Comparison of ENCODE assay signal across 23 cellular contexts in genomic region chr20:32301719-32302506, GRCh38. TPM values are rescaled to one million over a fixed set of nuclear protein-coding genes. Genes with fewer than 3 reads are reported as not detected.
DNase-seq lines count a peak whose midpoint lies in the region; ATAC-seq and TF ChIP-seq lines count a peak whose summit lies in the region.
"Had no signal": no experiment of that assay in that cellular context is flagged by ENCODE, and none has a peak within 500 bp of the region (broad histone marks: within the 10 kb centered on the region; RNA-seq: fewer than 3 reads in every experiment).

No MANE protein-coding gene starts in this region.

- in situ Hi-C loops in GM13977 (cut with MboI; ENCODE audit: low pct_unique_long_range_greater_than_20kb, low sequenced_read_pairs, unreplicated experiment) = no loop called here

- H3K27ac Mint-ChIP-seq in natural killer cell treated with Interleukin-12 subunit alpha and Interleukin-12 subunit beta and Interleukin-15 and Interleukin-18, amount 100 ng/mL, for 72 hours = peak overlapping the region; percentile 28 to 66
- H3K27ac Mint-ChIP-seq in natural killer cell (no peak overlapping the region), type B pancreatic cell (peak overlapping the region; percentile 26)
- H3K27ac Mint-ChIP-seq in T-helper 2 cell treated with Interferon-gamma antibody and Interleukin-4, amounts not matched to agents 5 μg/mL and 100 μg/mL, for 36 hours = peak overlapping the region; percentile 70
- H3K27ac Mint-ChIP-seq: stimulated activated memory B cell treated with anti-CD40 and anti-IgM and Interleukin-4, amounts not matched to agents 10 μg/mL and 1 μg/mL and 100 μg/mL, for 72 hours; T-helper 1 cell treated with Interleukin-12 subunit alpha and Interleukin-12 subunit beta and Interleukin-4 antibody, amounts not matched to agents 30 μg/mL and 1 μg/mL, for 36 hours had no signal

- TF ChIP-seq CTCF in natural killer cell (IDR thresholded peaks at IDR 0.05) (no peak), type B pancreatic cell (conservative IDR thresholded peaks at IDR 0.05) (no peak), GM13977 (IDR thresholded peaks at IDR 0.05; ENCODE audit: extremely low read depth, insufficient read depth, missing control alignments) (no peak)

- H3K4me3 Mint-ChIP-seq in natural killer cell treated with Interleukin-12 subunit alpha and Interleukin-12 subunit beta and Interleukin-15 and Interleukin-18, amount 100 ng/mL, for 72 hours = peak overlapping the region; percentile 38
- no peak overlapping the region for H3K4me3 Mint-ChIP-seq in natural killer cell
- peak overlapping the region; percentile 10 for H3K4me3 Mint-ChIP-seq in T-helper 2 cell treated with Interferon-gamma antibody and Interleukin-4, amounts not matched to agents 5 μg/mL and 100 μg/mL, for 36 hours
- no peak overlapping the region for H3K4me3 Mint-ChIP-seq in type B pancreatic cell
- H3K4me3 Mint-ChIP-seq: stimulated activated memory B cell treated with anti-CD40 and anti-IgM and Interleukin-4, amounts not matched to agents 10 μg/mL and 1 μg/mL and 100 μg/mL, for 72 hours; T-helper 1 cell treated with Interleukin-12 subunit alpha and Interleukin-12 subunit beta and Interleukin-4 antibody, amounts not matched to agents 30 μg/mL and 1 μg/mL, for 36 hours had no signal

- H3K9me3 Mint-ChIP-seq in natural killer cell treated with Interleukin-12 subunit alpha and Interleukin-12 subunit beta and Interleukin-15 and Interleukin-18, amount 100 ng/mL, for 72 hours = no peaks in the 10 kb centered on the region
- H3K9me3 Mint-ChIP-seq in natural killer cell (no peaks in the 10 kb centered on the region), type B pancreatic cell (no peaks in the 10 kb centered on the region)
- no peaks in the 10 kb centered on the region for H3K9me3 Mint-ChIP-seq in T-helper 2 cell treated with Interferon-gamma antibody and Interleukin-4, amounts not matched to agents 5 μg/mL and 100 μg/mL, for 36 hours
- H3K9me3 Mint-ChIP-seq: stimulated activated memory B cell treated with anti-CD40 and anti-IgM and Interleukin-4, amounts not matched to agents 10 μg/mL and 1 μg/mL and 100 μg/mL, for 72 hours; T-helper 1 cell treated with Interleukin-12 subunit alpha and Interleukin-12 subunit beta and Interleukin-4 antibody, amounts not matched to agents 30 μg/mL and 1 μg/mL, for 36 hours had no signal

- intact Hi-C loops in natural killer cell (cut with micrococcal nuclease) = no loop called here

- peaks cover 33 to 41% of the 10 kb centered on the region in 2 donors for H3K4me1 Mint-ChIP-seq in natural killer cell treated with Interleukin-12 subunit alpha and Interleukin-12 subunit beta and Interleukin-15 and Interleukin-18, amount 100 ng/mL, for 72 hours (ENCODE audit: low read depth in 2 of 2)
- H3K4me1 Mint-ChIP-seq in natural killer cell (peaks cover 8 to 14% of the 10 kb centered on the region in 2 donors), type B pancreatic cell (ENCODE audit: unreplicated experiment) (peaks cover 33% of the 10 kb centered on the region)
- H3K4me1 Mint-ChIP-seq in T-helper 2 cell treated with Interferon-gamma antibody and Interleukin-4, amounts not matched to agents 5 μg/mL and 100 μg/mL, for 36 hours (ENCODE audit: low read depth) = peaks cover 26% of the 10 kb centered on the region

- no peaks in the 10 kb centered on the region for H3K27me3 Mint-ChIP-seq in natural killer cell treated with Interleukin-12 subunit alpha and Interleukin-12 subunit beta and Interleukin-15 and Interleukin-18, amount 100 ng/mL, for 72 hours
- H3K27me3 Mint-ChIP-seq in natural killer cell (ENCODE audit: low read depth in 2 of 2) (no peaks in the 10 kb centered on the region), type B pancreatic cell (no peaks in the 10 kb centered on the region)
- no peaks in the 10 kb centered on the region for H3K27me3 Mint-ChIP-seq in T-helper 2 cell treated with Interferon-gamma antibody and Interleukin-4, amounts not matched to agents 5 μg/mL and 100 μg/mL, for 36 hours (ENCODE audit: low read depth)
- H3K27me3 Mint-ChIP-seq: stimulated activated memory B cell treated with anti-CD40 and anti-IgM and Interleukin-4, amounts not matched to agents 10 μg/mL and 1 μg/mL and 100 μg/mL, for 72 hours had no signal

- peaks cover 5% of the 10 kb centered on the region for H3K36me3 Mint-ChIP-seq in natural killer cell treated with Interleukin-12 subunit alpha and Interleukin-12 subunit beta and Interleukin-15 and Interleukin-18, amount 100 ng/mL, for 72 hours
- no peaks in the 10 kb centered on the region for H3K36me3 Mint-ChIP-seq in natural killer cell
- H3K36me3 Mint-ChIP-seq in T-helper 2 cell treated with Interferon-gamma antibody and Interleukin-4, amounts not matched to agents 5 μg/mL and 100 μg/mL, for 36 hours (ENCODE audit: low read depth) = peaks cover 3% of the 10 kb centered on the region
- H3K36me3 Mint-ChIP-seq in type B pancreatic cell = peaks cover 2% of the 10 kb centered on the region

- DNase-seq in natural killer cell treated with Interleukin-12 subunit alpha and Interleukin-12 subunit beta and Interleukin-15 and Interleukin-18, amount 100 ng/mL, for 72 hours (ENCODE audit: low spot score) = no peak
- no peak for DNase-seq in natural killer cell
- peak; percentile 15 for DNase-seq in T-helper 2 cell treated with Interferon-gamma antibody and Interleukin-4, amounts not matched to agents 5 μg/mL and 100 μg/mL, for 36 hours (ENCODE audit: low spot score)
- peak; percentile 37 for DNase-seq in left kidney (ENCODE audit: low read depth, low spot score)
- DNase-seq in type B pancreatic cell (ENCODE audit: extremely low spot score, unreplicated experiment) = no peak
- no peak for DNase-seq in SK-N-DZ (ENCODE audit: low spot score)
- DNase-seq in kidney glomerular epithelial cell (lab: John Stamatoyannopoulos, UW) = no peak
- DNase-seq in GM13977 (ENCODE audit: low spot score) = no peak
- DNase-seq: activated CD4-positive, alpha-beta T cell treated with anti-CD3 and anti-CD28 coated beads, Interleukin-2, amount 50 U/mL, for 48 hours; effector CD8-positive, alpha-beta T cell; erythroblast; HCEC 1CT; head of caudate nucleus; mammary epithelial cell; NCI-H1092; NCI-H187; NCI-H2171 treated with DMSO at 0.1 percent for 48 hours; NCI-H524 treated with DMSO at 0.1 percent for 48 hours; SJCRH30; thyroid gland; WERI-Rb-1 had no signal

- no peak for ATAC-seq in natural killer cell treated with Interleukin-12 subunit alpha and Interleukin-12 subunit beta and Interleukin-15 and Interleukin-18, amount 100 ng/mL, for 72 hours
- ATAC-seq in natural killer cell = no peak
- ATAC-seq: stimulated activated memory B cell treated with anti-CD40 and anti-IgM and Interleukin-4, amounts not matched to agents 10 μg/mL and 1 μg/mL and 100 μg/mL, for 72 hours had no signal

RNA-seq across cellular contexts. Expression of gene KIF3B, which starts 24.5 kb away (rescaled TPM):
- total RNA-seq in natural killer cell treated with Interleukin-12 subunit alpha and Interleukin-12 subunit beta and Interleukin-15 and Interleukin-18, amount 100 ng/mL, for 72 hours = 10 to 100 TPM; 51.3 to 61.2 TPM
- total RNA-seq in natural killer cell (10 to 100 TPM; 10.2 to 14.3 (median 13.2) TPM), type B pancreatic cell (ENCODE audit: low replicate concordance) (41.2 and 45.9 TPM in 2 replicates)
- 11.5 and 11.9 TPM in 2 replicates for polyA plus RNA-seq in SK-N-DZ (2014; cell fraction: cytosol; rRNA removed)
- polyA plus RNA-seq in SK-N-DZ (2014; cell fraction: nucleus; rRNA removed) = 3.7 and 5.4 TPM in 2 replicates

RNA-seq across cellular contexts. Expression of gene ASXL1, which starts 56.2 kb away (rescaled TPM):
- total RNA-seq in natural killer cell treated with Interleukin-12 subunit alpha and Interleukin-12 subunit beta and Interleukin-15 and Interleukin-18, amount 100 ng/mL, for 72 hours = 100 to 1,000 TPM; 119 to 214 TPM
- total RNA-seq in natural killer cell = 100 to 1,000 TPM; 106 to 125 (median 108) TPM
- 94.4 and 157 TPM in 2 replicates for total RNA-seq in type B pancreatic cell (ENCODE audit: low replicate concordance)
- polyA plus RNA-seq in SK-N-DZ (2014; cell fraction: cytosol; rRNA removed) = 46.2 and 80.1 TPM in 2 replicates
- polyA plus RNA-seq in SK-N-DZ (2014; cell fraction: nucleus; rRNA removed) = 215 and 320 TPM in 2 replicates

Comparison
In these comparisons a context has a peak if more than half of its experiments do, and no peak if none do; other contexts are left out.
1. H3K27ac Mint-ChIP-seq: peak in natural killer cell treated with Interleukin-12 subunit alpha and Interleukin-12 subunit beta and Interleukin-15 and Interleukin-18, amount 100 ng/mL, for 72 hours (2 of 2), T-helper 2 cell treated with Interferon-gamma antibody and Interleukin-4, amounts not matched to agents 5 μg/mL and 100 μg/mL, for 36 hours (single experiment) and type B pancreatic cell (single experiment); none in natural killer cell (0 of 2).
2. H3K4me3 Mint-ChIP-seq: peak in natural killer cell treated with Interleukin-12 subunit alpha and Interleukin-12 subunit beta and Interleukin-15 and Interleukin-18, amount 100 ng/mL, for 72 hours (single experiment) and T-helper 2 cell treated with Interferon-gamma antibody and Interleukin-4, amounts not matched to agents 5 μg/mL and 100 μg/mL, for 36 hours (single experiment); none in natural killer cell (single experiment) and type B pancreatic cell (single experiment).
3. DNase-seq: peak in T-helper 2 cell treated with Interferon-gamma antibody and Interleukin-4, amounts not matched to agents 5 μg/mL and 100 μg/mL, for 36 hours (single experiment) and left kidney (single experiment); none in natural killer cell treated with Interleukin-12 subunit alpha and Interleukin-12 subunit beta and Interleukin-15 and Interleukin-18, amount 100 ng/mL, for 72 hours (single experiment), natural killer cell (single experiment), type B pancreatic cell (single experiment), SK-N-DZ (single experiment), kidney glomerular epithelial cell (single experiment) and GM13977 (single experiment).